Comparison of ENCODE assay signal across 8 cellular contexts in the genomic region with DNA sequence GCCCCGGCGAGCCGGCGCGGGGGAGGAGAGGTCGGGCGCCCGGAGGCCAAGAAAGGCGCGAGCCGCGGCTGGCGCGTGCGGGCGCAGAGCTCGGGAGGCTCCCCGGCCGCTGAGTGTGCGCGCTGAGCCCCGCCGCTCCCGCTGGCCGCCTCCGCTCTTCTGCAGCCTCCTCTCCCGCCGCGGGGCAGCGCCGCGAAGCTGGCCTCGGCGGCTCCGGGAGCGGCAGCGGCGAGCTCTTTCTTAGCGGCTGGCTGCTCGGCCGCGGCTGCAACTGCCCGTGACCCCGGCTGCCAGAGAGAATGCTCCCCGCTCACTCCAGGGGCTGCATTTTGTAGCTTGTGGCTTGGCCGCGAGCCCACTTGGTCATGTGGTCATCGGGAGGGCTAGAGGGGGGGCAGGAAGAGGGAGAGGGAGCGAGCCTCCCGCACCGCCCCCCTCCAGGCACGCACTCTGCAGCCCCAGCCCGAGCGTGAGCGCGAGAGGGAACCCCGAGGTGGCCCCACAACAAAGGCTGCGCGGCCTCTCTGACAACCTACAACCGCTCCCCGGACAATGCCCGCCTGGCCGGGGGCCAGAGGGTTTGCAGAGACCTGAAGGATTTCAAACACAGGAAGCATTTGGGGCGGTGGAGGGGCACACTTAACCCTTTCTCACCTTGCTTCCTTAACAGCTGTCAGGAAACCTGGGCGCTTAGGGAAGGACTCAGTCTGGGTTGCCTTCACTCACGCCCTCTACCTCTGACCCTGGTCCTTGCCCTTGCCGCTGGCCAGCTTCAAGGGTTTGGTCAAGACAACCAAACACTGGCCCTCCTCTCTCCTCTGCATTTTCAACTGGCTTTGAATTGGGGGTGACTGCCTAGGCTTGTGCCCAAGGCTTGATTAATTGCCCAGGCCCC. TPM values are rescaled to one million over a fixed set of nuclear protein-coding genes. Genes with fewer than 3 reads are reported as not detected.
DNase-seq lines count a peak whose midpoint lies in the region; ATAC-seq and TF ChIP-seq lines count a peak whose summit lies in the region.

A gene with protein sequence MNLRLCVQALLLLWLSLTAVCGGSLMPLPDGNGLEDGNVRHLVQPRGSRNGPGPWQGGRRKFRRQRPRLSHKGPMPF (minus strand): TSS at position 305 of the 895 bp plus-strand sequence. CDS start 326 bp downstream, outside the sequence.

- no peaks in the 10 kb centered on the region for H3K9me3 ChIP-seq in PC-9 (ENCODE audit: insufficient read depth, low read depth)

- peaks cover 5% of the 10 kb centered on the region for H4K20me1 ChIP-seq in PC-9 (ENCODE audit: insufficient read depth)

- no peaks in the 10 kb centered on the region for H3K9me2 ChIP-seq in PC-9 (ENCODE audit: insufficient read depth)

- intact Hi-C loops in PC-9 (cut with micrococcal nuclease; ENCODE audit: unreplicated experiment) (no loop called here), left colon (cut with DNase I, micrococcal nuclease) (no loop called here)

- no peaks in the 10 kb centered on the region for H3K36me3 ChIP-seq in PC-9 (ENCODE audit: low read depth)

- H3K79me2 ChIP-seq in PC-9 (ENCODE audit: low read depth), result no peaks in the 10 kb centered on the region

- BruUV-seq in PC-9 (replicated peaks; lab: Mats Ljungman, UMichigan), result no TSS peak

- H3K4me3 ChIP-seq in PC-9, result peak within 1 kb of the TSS; percentile 60

- H3K4me2 ChIP-seq in PC-9, result peak within 1 kb of the TSS; percentile 95

- no peak within 1 kb of the TSS for H3K27ac ChIP-seq in PC-9

- H3K27me3 ChIP-seq in PC-9 (ENCODE audit: insufficient read depth, low read depth), result peaks cover 46% of the 10 kb centered on the region

- POLR2A ChIA-PET in PC-9 (lab: Charles Lee; ENCODE audit: unreplicated experiment), result no interaction called here

- DNase-seq in NCI-H2171 (lab: John Stamatoyannopoulos, UW), result peak; percentile 4
- no peak for DNase-seq in NCI-H2171 treated with DMSO at 0.1 percent for 48 hours (lab: John Stamatoyannopoulos, UW)
- peak in 1 of 2 experiments; percentile 38 for DNase-seq in PC-9
- peak; percentile 31 for DNase-seq in cerebellar cortex (ENCODE audit: low spot score)
- peak in 1 of 2 donors; percentile 28 for DNase-seq in left colon
- peak; percentile 11 for DNase-seq in stimulated activated naive CD4-positive, alpha-beta T cell treated with Interleukin-2 at 50 U/mL for 16 hours (lab: John Stamatoyannopoulos, UW)
- no peak for DNase-seq in NCI-H187 (lab: John Stamatoyannopoulos, UW)

- TF ChIP-seq CTCF in PC-9 (conservative IDR thresholded peaks at IDR 0.05), result no peak

- peak within 1 kb of the TSS; percentile 81 for H2AFZ ChIP-seq in PC-9

- peaks cover 13% of the 10 kb centered on the region for H3K4me1 ChIP-seq in PC-9 (replicated peaks; ENCODE audit: insufficient read depth)

- CTCF ChIA-PET in PC-9 (lab: Charles Lee), result interaction anchor here (0.5 to 2.5 kb wide), 2 partner anchors 71 to 110 kb away, joined by 3 to 7 read pairs; no protein-coding TSS in a partner anchor

- ATAC-seq in HG02642 (IDR thresholded peaks at IDR 0.05; ENCODE audit: poor library complexity, unreplicated experiment) (peak; percentile 51), left colon (peak; percentile 68)

- no peaks in the 10 kb centered on the region for H3F3A ChIP-seq in PC-9 (ENCODE audit: insufficient read depth, low read depth)

RNA-seq across cellular contexts. Expression of the gene that starts here (rescaled TPM):
- total RNA-seq in PC-9 (2021) (0.13 TPM in 2 replicates), left colon (under 1 TPM; 0.22 to 0.40 TPM)

Comparison
In these comparisons a context has a peak if more than half of its experiments do, and no peak if none do; other contexts are left out.
1. DNase-seq: peak in NCI-H2171 (single experiment), cerebellar cortex (single experiment) and stimulated activated naive CD4-positive, alpha-beta T cell treated with Interleukin-2 at 50 U/mL for 16 hours (single experiment); none in NCI-H2171 treated with DMSO at 0.1 percent for 48 hours (single experiment) and NCI-H187 (0 of 2).
2. Peak in ATAC-seq in left colon; RNA of the gene not detected or under 1 TPM.